ENCODE assay signal across 1 cellular context in genomic region chr7:107319724-107320228, GRCh38.
TF ChIP-seq lines count a peak whose summit lies in the region.

No MANE protein-coding gene starts in this region.

TF ChIP-seq in K562, 482 proteins besides CTCF, POLR2A, EP300 and RAD21 (continued from another document and continues in another):
- TF ChIP-seq UBTF (IDR thresholded peaks at IDR 0.05; ENCODE audit: borderline replicate concordance in 1 of 2, low read depth in 2 of 2, low read length in 2 of 2) = no peak
- no peak for TF ChIP-seq SRSF1 (IDR thresholded peaks at IDR 0.05; ENCODE audit: low read depth, low read length)
- no peak for TF ChIP-seq ESRRB (CRISPR knock-in tag; IDR thresholded peaks at IDR 0.05; ENCODE audit: borderline replicate concordance)
- TF ChIP-seq DLX4 (CRISPR knock-in tag; IDR thresholded peaks at IDR 0.05) = no peak
- TF ChIP-seq HIVEP1 (CRISPR knock-in tag; IDR thresholded peaks at IDR 0.05) = no peak
- no peak for TF ChIP-seq ERF (CRISPR knock-in tag; IDR thresholded peaks at IDR 0.05)
- TF ChIP-seq ZNF449 (CRISPR knock-in tag; IDR thresholded peaks at IDR 0.05) = no peak
- TF ChIP-seq NFE2 (IDR thresholded peaks at IDR 0.05; ENCODE audit: low read depth) = peak; percentile 78
- TF ChIP-seq HNRNPUL1 (IDR thresholded peaks at IDR 0.05; ENCODE audit: low read length) = no peak
- TF ChIP-seq GABPB1 (CRISPR knock-in tag; IDR thresholded peaks at IDR 0.05) = no peak
- no peak for TF ChIP-seq U2AF1 (optimal IDR thresholded peaks at IDR 0.05; ENCODE audit: low read depth, low read length)
- TF ChIP-seq ARID2 (IDR thresholded peaks at IDR 0.05) = no peak
- TF ChIP-seq E2F5 (CRISPR knock-in tag; IDR thresholded peaks at IDR 0.05) = no peak
- no peak for TF ChIP-seq FOXK1 (CRISPR knock-in tag; IDR thresholded peaks at IDR 0.05; ENCODE audit: borderline replicate concordance)
- no peak for TF ChIP-seq ZNF445 (CRISPR knock-in tag; IDR thresholded peaks at IDR 0.05; ENCODE audit: low read depth)
- no peak for TF ChIP-seq ZBTB8A (IDR thresholded peaks at IDR 0.05; ENCODE audit: partially characterized antibody)
- no peak for TF ChIP-seq FOXP4 (CRISPR knock-in tag; IDR thresholded peaks at IDR 0.05; ENCODE audit: borderline replicate concordance)
- TF ChIP-seq ETV6 (IDR thresholded peaks at IDR 0.05; ENCODE audit: borderline replicate concordance in 1 of 2, low read depth in 2 of 2, low read length in 1 of 2) = no peak
- TF ChIP-seq ETV6 (CRISPR knock-in tag; IDR thresholded peaks at IDR 0.05; ENCODE audit: borderline replicate concordance) = no peak
- TF ChIP-seq ZNF668 (CRISPR knock-in tag; IDR thresholded peaks at IDR 0.05) = no peak
- no peak for TF ChIP-seq ZBTB1 (CRISPR knock-in tag; IDR thresholded peaks at IDR 0.05; ENCODE audit: borderline replicate concordance, low read depth)
- no peak for TF ChIP-seq MYC (IDR thresholded peaks at IDR 0.05; ENCODE audit: low read depth, low read length)
- TF ChIP-seq MYC (CRISPR knock-in tag; IDR thresholded peaks at IDR 0.05; ENCODE audit: borderline replicate concordance, low read depth) = no peak
- TF ChIP-seq RBM22 (IDR thresholded peaks at IDR 0.05; ENCODE audit: low read depth, low read length, poor library complexity, severe bottlenecking) = no peak
- no peak for TF ChIP-seq RNF219 (CRISPR knock-in tag; IDR thresholded peaks at IDR 0.05)
- no peak for TF ChIP-seq TGIF2 (CRISPR knock-in tag; IDR thresholded peaks at IDR 0.05)
- no peak for TF ChIP-seq ZNF512 (tag; IDR thresholded peaks at IDR 0.05)
- no peak for TF ChIP-seq CTCFL (IDR thresholded peaks at IDR 0.05; ENCODE audit: borderline replicate concordance, insufficient read depth, low read depth, low read length, poor library complexity, severe bottlenecking)
- TF ChIP-seq TEAD1 (CRISPR knock-in tag; IDR thresholded peaks at IDR 0.05) = no peak
- no peak for TF ChIP-seq CUX1 (CRISPR knock-in tag; IDR thresholded peaks at IDR 0.05)
- TF ChIP-seq NR2F6 (CRISPR knock-in tag; IDR thresholded peaks at IDR 0.05) = no peak
- no peak for TF ChIP-seq OTX1 (CRISPR knock-in tag; IDR thresholded peaks at IDR 0.05)
- no peak for TF ChIP-seq NEUROD1 (IDR thresholded peaks at IDR 0.05; ENCODE audit: borderline replicate concordance, low read depth, low read length, partially characterized antibody)
- peak; percentile 94 for TF ChIP-seq SMARCE1 (IDR thresholded peaks at IDR 0.05)
- TF ChIP-seq EZH2 (IDR thresholded peaks at IDR 0.05; ENCODE audit: borderline replicate concordance, low read depth, low read length) = no peak
- TF ChIP-seq HBP1 (CRISPR knock-in tag; IDR thresholded peaks at IDR 0.05) = no peak
- no peak for TF ChIP-seq BRD9 (IDR thresholded peaks at IDR 0.05; ENCODE audit: low read depth, partially characterized antibody)
- peak; percentile 84 for TF ChIP-seq NCOR1 (IDR thresholded peaks at IDR 0.05)
- no peak for TF ChIP-seq ATF2 (CRISPR knock-in tag; IDR thresholded peaks at IDR 0.05)
- TF ChIP-seq KDM5B (IDR thresholded peaks at IDR 0.05; ENCODE audit: insufficient replicate concordance, low read depth, low read length) = no peak
